In the genomic region with DNA sequence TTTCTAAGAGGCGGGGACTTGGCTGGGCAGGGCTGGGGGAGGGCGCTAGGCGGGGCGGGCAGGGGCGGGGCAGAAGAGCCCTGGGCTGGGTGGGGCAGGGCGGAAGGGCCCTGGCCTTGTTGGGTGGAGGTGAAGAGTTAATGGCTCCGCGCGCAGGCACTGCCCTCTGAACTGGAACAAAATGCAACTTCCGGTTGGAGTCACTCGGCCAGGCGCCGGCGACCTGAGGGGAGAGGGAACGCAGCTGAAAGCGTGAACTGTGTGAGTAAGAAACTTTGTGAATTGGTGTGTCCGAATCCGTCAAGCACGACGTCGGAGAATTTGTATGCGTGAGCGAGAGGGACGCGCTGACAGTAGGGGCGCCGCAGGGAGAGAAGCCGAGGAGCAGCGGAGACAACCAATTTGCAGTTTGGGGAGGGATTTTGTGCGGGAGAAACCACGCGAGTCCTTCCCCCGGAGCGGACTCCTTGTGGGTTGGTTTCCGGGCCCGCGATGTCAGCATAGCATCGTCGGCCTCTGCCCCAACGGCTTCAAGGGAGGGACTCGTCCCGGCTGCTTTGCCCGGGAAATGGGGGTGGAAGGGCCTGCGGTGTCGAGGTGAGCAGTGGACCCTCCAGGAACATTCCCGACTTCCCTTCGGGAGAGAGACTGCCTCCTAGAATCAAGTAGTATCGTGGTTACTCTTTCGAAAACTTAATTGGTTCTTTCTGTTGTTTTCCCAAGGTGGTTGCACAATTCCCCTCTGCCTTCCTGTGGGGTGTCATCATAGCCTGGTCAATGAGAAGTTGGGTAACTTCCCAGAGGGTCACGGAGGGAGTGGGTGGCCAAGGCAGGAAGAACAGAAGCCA, we compare ENCODE assay signal across 8 cellular contexts. TPM values are rescaled to one million over a fixed set of nuclear protein-coding genes. Genes with fewer than 3 reads are reported as not detected.
DNase-seq lines count a peak whose midpoint lies in the region; ATAC-seq and TF ChIP-seq lines count a peak whose summit lies in the region.

A gene with protein sequence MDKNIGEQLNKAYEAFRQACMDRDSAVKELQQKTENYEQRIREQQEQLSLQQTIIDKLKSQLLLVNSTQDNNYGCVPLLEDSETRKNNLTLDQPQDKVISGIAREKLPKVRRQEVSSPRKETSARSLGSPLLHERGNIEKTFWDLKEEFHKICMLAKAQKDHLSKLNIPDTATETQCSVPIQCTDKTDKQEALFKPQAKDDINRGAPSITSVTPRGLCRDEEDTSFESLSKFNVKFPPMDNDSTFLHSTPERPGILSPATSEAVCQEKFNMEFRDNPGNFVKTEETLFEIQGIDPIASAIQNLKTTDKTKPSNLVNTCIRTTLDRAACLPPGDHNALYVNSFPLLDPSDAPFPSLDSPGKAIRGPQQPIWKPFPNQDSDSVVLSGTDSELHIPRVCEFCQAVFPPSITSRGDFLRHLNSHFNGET (plus strand): TSS at position 203 of the 848 bp plus-strand sequence. CDS start 19,235 bp downstream, outside the sequence.

- no peaks in the 10 kb centered on the region for H3K9me3 ChIP-seq in CD8-positive, alpha-beta T cell (ENCODE audit: low read length)

- peak; percentile 77 to 91 (median 85) for DNase-seq in CD8-positive, alpha-beta T cell
- peak; percentile 83 for DNase-seq in HPDE6-E6E7 (ENCODE audit: extremely low spot score)
- peak; percentile 94 for DNase-seq in NK-92 treated with Interleukin-12 subunit alpha and Interleukin-12 subunit beta, amount 100 ng/mL, for 24 hours (lab: John Stamatoyannopoulos, UW)
- DNase-seq in activated CD8-positive, alpha-beta memory T cell treated with anti-CD3 and anti-CD28 coated beads for 24 hours: peak; percentile 94
- DNase-seq in effector CD8-positive, alpha-beta T cell (lab: John Stamatoyannopoulos, UW): peak; percentile 75
- peak; percentile 94 for DNase-seq in medulla oblongata (ENCODE audit: extremely low spot score)
- peak; percentile 76 for DNase-seq in stimulated activated CD8-positive, alpha-beta memory T cell treated with anti-CD3 and anti-CD28 coated beads, Interleukin-12 subunit alpha, Interleukin-12 subunit beta, amount 100 ng/mL, for 1 hour (ENCODE audit: low read depth)

- peak within 1 kb of the TSS; percentile 70 for H3K27ac ChIP-seq in CD8-positive, alpha-beta T cell (ENCODE audit: low read depth, low read length)

- CTCF ChIA-PET in CD8-positive, alpha-beta T cell (lab: Charles Lee): no interaction called here

- no peaks in the 10 kb centered on the region for H3K27me3 ChIP-seq in CD8-positive, alpha-beta T cell (ENCODE audit: insufficient read depth, low read length)

- peak within 1 kb of the TSS; percentile 72 for H3K4me3 ChIP-seq in CD8-positive, alpha-beta T cell (ENCODE audit: low read depth, low read length)

- peaks cover 23% of the 10 kb centered on the region for H3K36me3 Mint-ChIP-seq in CD8-positive, alpha-beta T cell

- peak within 1 kb of the TSS; percentile 93 for H3K27ac Mint-ChIP-seq in CD8-positive, alpha-beta T cell

- no peaks in the 10 kb centered on the region for H3K9me3 Mint-ChIP-seq in CD8-positive, alpha-beta T cell

- TF ChIP-seq CTCF in CD8-positive, alpha-beta T cell (IDR thresholded peaks at IDR 0.05): no peak

- no peaks in the 10 kb centered on the region for H3K27me3 Mint-ChIP-seq in CD8-positive, alpha-beta T cell (ENCODE audit: low read depth)

- H3K4me1 ChIP-seq in CD8-positive, alpha-beta T cell (ENCODE audit: insufficient read depth, low read length): peaks cover 21% of the 10 kb centered on the region

- peak; percentile 91 for ATAC-seq in CD8-positive, alpha-beta T cell
- peak; percentile 88 for ATAC-seq in GM19463 (IDR thresholded peaks at IDR 0.05; ENCODE audit: unreplicated experiment)

- POLR2A ChIA-PET in CD8-positive, alpha-beta T cell (lab: Charles Lee): interaction anchor here (1.0 kb wide), 1 partner anchor 24 kb away, joined by 4 read pairs; no protein-coding TSS in a partner anchor

- peak within 1 kb of the TSS; percentile 96 for H3K4me3 Mint-ChIP-seq in CD8-positive, alpha-beta T cell

- intact Hi-C loops in CD8-positive, alpha-beta T cell (cut with DNase I, micrococcal nuclease): loop anchor here (1.0 to 10.0 kb wide), 12 partner anchors 24 to 1876 kb away; a partner anchor contains a TSS

- peaks cover 51% of the 10 kb centered on the region for H3K4me1 Mint-ChIP-seq in CD8-positive, alpha-beta T cell (ENCODE audit: low read depth)

- H3K36me3 ChIP-seq in CD8-positive, alpha-beta T cell (ENCODE audit: insufficient read depth, low read length): no peaks in the 10 kb centered on the region

RNA-seq across cellular contexts. Expression of the gene that starts here (rescaled TPM):
- 10 to 100 TPM; 63.0 to 79.1 TPM for total RNA-seq in CD8-positive, alpha-beta T cell

Comparison
In these comparisons a context has a peak if more than half of its experiments do, and no peak if none do; other contexts are left out.
1. Peak in every context shown above with its lines: DNase-seq, ATAC-seq, H3K4me3 ChIP-seq and H3K27ac ChIP-seq.